In the genomic region with DNA sequence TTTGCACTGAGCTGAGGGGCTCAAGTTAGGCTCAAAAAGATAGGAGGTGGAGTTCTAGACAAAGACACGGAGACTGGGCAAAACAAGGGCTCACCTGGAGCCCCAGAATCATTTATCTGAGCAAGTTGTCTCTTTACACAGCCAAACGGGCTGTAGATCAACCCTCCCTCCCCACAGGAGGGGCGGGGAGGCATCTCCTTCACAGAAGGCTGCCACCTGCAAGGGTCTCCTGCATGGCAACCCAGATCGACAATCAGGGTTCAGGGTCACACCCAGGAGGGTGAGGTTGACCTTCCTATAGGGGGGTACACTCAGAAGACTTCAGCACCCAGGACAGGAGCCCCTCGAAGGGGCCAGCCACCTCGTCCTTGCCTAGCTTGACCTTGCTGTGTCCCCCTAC, we compare ENCODE assay signal across 19 cellular contexts.
"Had no signal": no experiment of that assay in that cellular context is flagged by ENCODE, and none has a peak within 500 bp of the region (broad histone marks: within the 10 kb centered on the region; RNA-seq: fewer than 3 reads in every experiment).

No MANE protein-coding gene starts in this region.

- H3K36me3 ChIP-seq: gastroesophageal sphincter, left lung, neural progenitor cell, tibial nerve had no signal

- DNase-seq: activated CD8-positive, alpha-beta memory T cell treated with anti-CD3 and anti-CD28 coated beads for 24 hours; activated effector memory CD4-positive, alpha-beta T cell treated with anti-CD3 and anti-CD28 coated beads, Interleukin-2, amount 50 U/mL, for 16 hours; amniotic stem cell; body of pancreas; central memory CD4-positive, alpha-beta T cell; cortex of kidney; effector memory CD4-positive, alpha-beta T cell; retina; Right ventricle myocardium superior; SK-N-SH; stimulated activated CD4-positive, alpha-beta T cell treated with anti-CD3 and anti-CD28 coated beads, Interleukin-4, amount 100 ng/mL, for 4 hours had no signal

- H3K9me3 Mint-ChIP-seq: memory B cell had no signal

- H3K27ac ChIP-seq: body of pancreas, gastroesophageal sphincter, left lung, neural progenitor cell, parathyroid adenoma, tibial nerve had no signal

- H3K27ac Mint-ChIP-seq: memory B cell, neural progenitor cell had no signal

- H3K4me2 ChIP-seq: neural progenitor cell, SK-N-SH had no signal

- H3K27me3 ChIP-seq: body of pancreas had no signal

- H3K4me3 ChIP-seq: body of pancreas, gastroesophageal sphincter, left lung, neural progenitor cell, skin epidermis, tibial nerve had no signal

- ATAC-seq: activated CD4-positive, CD25-positive, alpha-beta regulatory T cell treated with anti-CD3 and anti-CD28 coated beads, Interleukin-2, amount 50 U/mL, for 24 hours; body of pancreas; gastroesophageal sphincter; left lung had no signal

- H3K27me3 Mint-ChIP-seq: memory B cell had no signal

- H3K4me3 Mint-ChIP-seq: memory B cell, neural progenitor cell had no signal

- H3K4me1 ChIP-seq: parathyroid adenoma had no signal

- H3K9ac ChIP-seq: neural progenitor cell, parathyroid adenoma, SK-N-SH had no signal

- H3K9me3 ChIP-seq: body of pancreas, gastroesophageal sphincter, left lung had no signal
